Comparison of ENCODE assay signal across 22 cellular contexts in the genomic region with DNA sequence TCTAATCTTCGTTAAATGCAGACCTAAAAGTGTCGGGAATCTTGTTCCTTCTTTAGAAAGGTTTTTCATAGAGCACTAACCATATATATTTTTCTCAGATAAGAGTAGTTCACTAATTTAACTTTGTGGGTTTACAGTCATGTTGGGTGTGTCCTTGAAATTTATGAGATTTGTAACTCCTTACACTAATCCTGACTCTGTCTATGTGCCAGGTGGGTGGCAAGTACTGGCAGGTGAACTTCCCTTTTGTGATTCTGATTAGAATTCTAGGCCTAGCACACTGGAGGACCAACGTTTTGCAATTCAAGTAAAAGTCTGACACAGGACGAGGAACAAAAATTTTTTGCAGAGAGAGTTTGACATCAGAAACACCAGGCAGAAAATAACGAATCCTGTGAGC.
DNase-seq lines count a peak whose midpoint lies in the region; ATAC-seq and TF ChIP-seq lines count a peak whose summit lies in the region.
"Had no signal": no experiment of that assay in that cellular context is flagged by ENCODE, and none has a peak within 500 bp of the region (broad histone marks: within the 10 kb centered on the region; RNA-seq: fewer than 3 reads in every experiment).

No MANE protein-coding gene starts in this region.

- H3K4me3 Mint-ChIP-seq in MCF 10A (ENCODE audit: unreplicated experiment) = no peak overlapping the region
- H3K4me3 Mint-ChIP-seq in Caco-2 (ENCODE audit: unreplicated experiment) = no peak overlapping the region
- H3K4me3 Mint-ChIP-seq: CD8-positive, alpha-beta memory T cell had no signal

- H3K4me1 ChIP-seq in breast epithelium = no peaks in the 10 kb centered on the region
- H3K4me1 ChIP-seq in osteoblast (ENCODE audit: insufficient read depth, low read length) = peaks cover 2% of the 10 kb centered on the region
- no peaks in the 10 kb centered on the region for H3K4me1 ChIP-seq in Caco-2
- H3K4me1 ChIP-seq: SJCRH30 had no signal

- H3K4me2 ChIP-seq in osteoblast (ENCODE audit: insufficient read depth, low read length) = no peak overlapping the region

- POLR2A ChIA-PET in MCF 10A (lab: Yijun Ruan, JAX) (interaction anchor here (0.9 to 1.9 kb wide), 2 partner anchors 8 to 53 kb away, joined by 3 to 11 read pairs; no protein-coding TSS in a partner anchor), Caco-2 (lab: Charles Lee) (no interaction called here)

- H3K4me1 Mint-ChIP-seq in MCF 10A (ENCODE audit: insufficient read depth, unreplicated experiment) (no peaks in the 10 kb centered on the region), Caco-2 (ENCODE audit: low read depth, unreplicated experiment) (no peaks in the 10 kb centered on the region)
- H3K4me1 Mint-ChIP-seq: CD8-positive, alpha-beta memory T cell had no signal

- no peaks in the 10 kb centered on the region for H3K79me2 ChIP-seq in osteoblast (ENCODE audit: insufficient read depth, low read length)

- DNase-seq in MCF 10A (ENCODE audit: unreplicated experiment) = peak; percentile 39
- no peak for DNase-seq in breast epithelium (ENCODE audit: low spot score in 2 of 2)
- peak; percentile 88 for DNase-seq in epithelial cell of esophagus (ENCODE audit: low read depth)
- peak; percentile 17 to 28 for DNase-seq in left colon
- DNase-seq in osteoblast (ENCODE audit: insufficient read length, low spot score, missing footprints) = no peak
- DNase-seq in Caco-2 = no peak
- no peak for DNase-seq in stimulated activated naive CD4-positive, alpha-beta T cell (lab: John Stamatoyannopoulos, UW)
- DNase-seq: AML-193; CD8-positive, alpha-beta memory T cell; GOT3; HCEC 1CT; Karpas-422; MG63; NCI-H1048; NCI-H1436; NCI-H1930; NCI-H69; SJCRH30 had no signal

- no peaks in the 10 kb centered on the region for H4K20me1 ChIP-seq in osteoblast (ENCODE audit: insufficient read depth, low read length)

- no peaks in the 10 kb centered on the region for H3K36me3 Mint-ChIP-seq in MCF 10A (ENCODE audit: insufficient read depth, unreplicated experiment)
- H3K36me3 Mint-ChIP-seq in Caco-2 (ENCODE audit: insufficient read depth, unreplicated experiment) = no peaks in the 10 kb centered on the region
- H3K36me3 Mint-ChIP-seq: CD8-positive, alpha-beta memory T cell had no signal

- intact Hi-C loops in MCF 10A (cut with micrococcal nuclease) (no loop called here), breast epithelium (cut with DNase I; ENCODE audit: low total_unique reads) (no loop called here), left colon (cut with DNase I, micrococcal nuclease) (no loop called here), Caco-2 (cut with micrococcal nuclease; ENCODE audit: unreplicated experiment) (no loop called here)

- H3K9me3 ChIP-seq in breast epithelium = no peaks in the 10 kb centered on the region
- no peaks in the 10 kb centered on the region for H3K9me3 ChIP-seq in osteoblast (ENCODE audit: low read depth, low read length)
- H3K9me3 ChIP-seq in Caco-2 = no peaks in the 10 kb centered on the region
- H3K9me3 ChIP-seq: SJCRH30 had no signal

- no peak for TF ChIP-seq POLR2A in breast epithelium (IDR thresholded peaks at IDR 0.05)

- CTCF ChIA-PET in MCF 10A (lab: Yijun Ruan, JAX) (interaction anchor here (0.5 kb wide), 1 partner anchor 505 kb away, joined by 5 read pairs; no protein-coding TSS in a partner anchor), Caco-2 (lab: Charles Lee) (no interaction called here)

- H3K27me3 ChIP-seq in breast epithelium (no peaks in the 10 kb centered on the region), osteoblast (ENCODE audit: insufficient read depth, low read length) (no peaks in the 10 kb centered on the region), Caco-2 (replicated peaks; ENCODE audit: control insufficient read depth, insufficient read depth, low read length) (no peaks in the 10 kb centered on the region)
- H3K27me3 ChIP-seq: MG63, SJCRH30 had no signal

- no peak overlapping the region for H3K27ac Mint-ChIP-seq in MCF 10A (ENCODE audit: low read depth, unreplicated experiment)
- H3K27ac Mint-ChIP-seq in Caco-2 (ENCODE audit: unreplicated experiment) = no peak overlapping the region
- H3K27ac Mint-ChIP-seq: CD8-positive, alpha-beta memory T cell had no signal

- ATAC-seq in left colon = peak; percentile 84
- ATAC-seq in HG03457 (IDR thresholded peaks at IDR 0.05; ENCODE audit: unreplicated experiment) = no peak
- ATAC-seq: Panc1 had no signal

- H3K4me3 ChIP-seq in breast epithelium (no peak overlapping the region), epithelial cell of esophagus (ENCODE audit: low read length) (no peak overlapping the region), osteoblast (ENCODE audit: insufficient read depth, low read length) (no peak overlapping the region), Caco-2 (ENCODE audit: low read depth, low read length) (no peak overlapping the region)
- H3K4me3 ChIP-seq: MG63, SJCRH30 had no signal

- no TSS peak for BruUV-seq in MCF 10A (replicated peaks; lab: Mats Ljungman, UMichigan)
- no TSS peak for BruUV-seq in Caco-2 (replicated peaks; lab: Mats Ljungman, UMichigan)

- TF ChIP-seq CTCF in MCF 10A (IDR thresholded peaks at IDR 0.05; ENCODE audit: unreplicated experiment) (no peak), breast epithelium (IDR thresholded peaks at IDR 0.05) (no peak), epithelial cell of esophagus (IDR thresholded peaks at IDR 0.05; ENCODE audit: insufficient read depth, low read depth, low read length, missing control alignments) (no peak), osteoblast (IDR thresholded peaks at IDR 0.05; ENCODE audit: extremely low read depth, low read depth, low read length) (no peak), Caco-2 (IDR thresholded peaks at IDR 0.05; ENCODE audit: insufficient read depth in 1 of 2, low read depth in 1 of 2, low read length in 1 of 2, severe bottlenecking in 1 of 2, unreplicated experiment in 1 of 2) (no peak)

- H3K27ac ChIP-seq in breast epithelium (no peak overlapping the region), osteoblast (ENCODE audit: low read depth, low read length) (no peak overlapping the region)
- H3K27ac ChIP-seq: 22Rv1, C4-2B, SJCRH30 had no signal

- H3K9me3 Mint-ChIP-seq in MCF 10A (ENCODE audit: unreplicated experiment) (no peaks in the 10 kb centered on the region), Caco-2 (ENCODE audit: unreplicated experiment) (no peaks in the 10 kb centered on the region)
- H3K9me3 Mint-ChIP-seq: CD8-positive, alpha-beta memory T cell had no signal

- H2AFZ ChIP-seq in osteoblast (ENCODE audit: low read length) = no peak overlapping the region

- H3K36me3 ChIP-seq in breast epithelium (no peaks in the 10 kb centered on the region), osteoblast (ENCODE audit: insufficient read depth, low read length) (no peaks in the 10 kb centered on the region), Caco-2 (ENCODE audit: control insufficient read depth, insufficient read depth, low read length) (no peaks in the 10 kb centered on the region)
- H3K36me3 ChIP-seq: MG63, SJCRH30 had no signal

- H3K27me3 Mint-ChIP-seq in MCF 10A (ENCODE audit: insufficient read depth, unreplicated experiment) = no peaks in the 10 kb centered on the region
- peaks cover 2% of the 10 kb centered on the region for H3K27me3 Mint-ChIP-seq in Caco-2 (ENCODE audit: insufficient read depth, unreplicated experiment)

Comparison
In these comparisons a context has a peak if more than half of its experiments do, and no peak if none do; other contexts are left out.
1. DNase-seq: peak in MCF 10A (single experiment), epithelial cell of esophagus (single experiment) and left colon (2 of 2); none in breast epithelium (0 of 2), osteoblast (single experiment), Caco-2 (0 of 2) and stimulated activated naive CD4-positive, alpha-beta T cell (0 of 6).